Comparison of ENCODE assay signal across 13 cellular contexts in genomic region chr12:25518512-25518911, GRCh38. TPM values are rescaled to one million over a fixed set of nuclear protein-coding genes. Genes with fewer than 3 reads are reported as not detected.
DNase-seq lines count a peak whose midpoint lies in the region; ATAC-seq, FAIRE-seq and TF ChIP-seq lines count a peak whose summit lies in the region.
"Had no signal": no experiment of that assay in that cellular context is flagged by ENCODE, and none has a peak within 500 bp of the region (broad histone marks: within the 10 kb centered on the region; RNA-seq: fewer than 3 reads in every experiment).

No MANE protein-coding gene starts in this region.

- no peaks in the 10 kb centered on the region for H3K36me3 ChIP-seq in heart left ventricle

- TF ChIP-seq POLR2A in heart left ventricle (IDR thresholded peaks at IDR 0.05), result no peak

- H3K4me1 ChIP-seq in heart left ventricle, result no peaks in the 10 kb centered on the region

- ATAC-seq in GM21619 (IDR thresholded peaks at IDR 0.05; ENCODE audit: unreplicated experiment) (peak; percentile 98), GM21360 (IDR thresholded peaks at IDR 0.05; ENCODE audit: unreplicated experiment) (no peak), heart left ventricle (no peak), GM21390 (IDR thresholded peaks at IDR 0.05; ENCODE audit: unreplicated experiment) (no peak)
- ATAC-seq: activated CD4-positive, CD25-positive, alpha-beta regulatory T cell treated with anti-CD3 and anti-CD28 coated beads, Interleukin-2, amount 50 U/mL, for 24 hours had no signal

- no peak for TF ChIP-seq CTCF in heart left ventricle (IDR thresholded peaks at IDR 0.05)

- DNase-seq in GM18507 (ENCODE audit: extremely low spot score, insufficient read length, low read depth) (peak; percentile 7), HK-2 (ENCODE audit: unreplicated experiment) (peak; percentile 53), fibroblast of the conjunctiva (ENCODE audit: low read depth) (peak; percentile 42), SIG-M5 treated with dmso at 0.1 percent for 504 hours (lab: John Stamatoyannopoulos, UW; ENCODE audit: unreplicated experiment) (no peak), heart left ventricle (no peak)
- DNase-seq: DND-41; NCI-H446 treated with DMSO at 0.1 percent for 48 hours; stimulated activated CD4-positive, alpha-beta T cell treated with anti-CD3 and anti-CD28 coated beads, Interleukin-2, amount 100 ng/mL, for 48 hours had no signal

- WGBS in heart left ventricle, 4 donors, result 84 to 85% (median 84%) methylated on average over 5 of the region's 5 CpGs

- no peaks in the 10 kb centered on the region for H3K9me3 ChIP-seq in heart left ventricle

- FAIRE-seq in GM18507 (lab: Jason Lieb, UNC), result peak; percentile 88

- intact Hi-C loops in heart left ventricle (cut with DNase I), result no loop called here

- no peak overlapping the region for H3K27ac ChIP-seq in heart left ventricle

- no peak overlapping the region for H3K4me3 ChIP-seq in heart left ventricle

- no peaks in the 10 kb centered on the region for H3K27me3 ChIP-seq in heart left ventricle

RNA-seq across cellular contexts. Expression of gene LMNTD1, which starts 34.6 kb away (rescaled TPM):
- under 1 TPM in 1 of 9 donors, not detected in 8; 0.69 TPM for total RNA-seq in heart left ventricle
- not detected for polyA plus RNA-seq in heart left ventricle
- total RNA-seq: lower leg skin had no signal

Comparison
In these comparisons a context has a peak if more than half of its experiments do, and no peak if none do; other contexts are left out.
1. DNase-seq: peak in GM18507 (single experiment), HK-2 (single experiment) and fibroblast of the conjunctiva (single experiment); none in SIG-M5 treated with dmso at 0.1 percent for 504 hours (single experiment) and heart left ventricle (0 of 5).